Comparison of ENCODE assay signal across 18 cellular contexts in the genomic region with DNA sequence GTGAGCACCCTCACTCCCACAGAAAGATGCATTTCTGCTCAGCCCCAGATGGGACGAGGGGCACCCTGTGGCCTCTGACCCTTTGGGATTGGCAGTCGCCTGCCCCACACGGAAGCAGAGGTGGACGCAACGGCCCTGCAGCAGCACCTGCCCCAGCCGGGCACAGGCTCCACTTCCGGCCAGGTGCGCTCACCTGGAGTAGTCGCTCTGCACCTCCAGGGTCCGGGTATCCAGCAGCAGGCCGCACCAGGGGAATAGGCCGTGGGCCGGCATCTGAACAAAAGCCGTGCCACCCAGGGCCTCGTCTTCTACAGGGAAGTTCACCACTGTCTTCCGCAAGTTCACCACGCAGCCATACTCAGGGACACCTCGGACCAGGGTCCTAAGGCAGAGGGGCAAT. TPM values are rescaled to one million over a fixed set of nuclear protein-coding genes. Genes with fewer than 3 reads are reported as not detected.
DNase-seq lines count a peak whose midpoint lies in the region; ATAC-seq and TF ChIP-seq lines count a peak whose summit lies in the region.
"Had no signal": no experiment of that assay in that cellular context is flagged by ENCODE, and none has a peak within 500 bp of the region (broad histone marks: within the 10 kb centered on the region; RNA-seq: fewer than 3 reads in every experiment).

No MANE protein-coding gene starts in this region.

- H3K27ac ChIP-seq in lower lobe of right lung, result no peak overlapping the region

- peak; percentile 32 for DNase-seq in EH (ENCODE audit: low read depth)
- DNase-seq in ELR (ENCODE audit: low read depth), result peak; percentile 46
- peak; percentile 16 for DNase-seq in LHCN-M2 (ENCODE audit: low read depth)
- DNase-seq in lower lobe of right lung, result no peak
- DNase-seq in OCI-M1 (lab: John Stamatoyannopoulos, UW), result no peak
- DNase-seq: ACHN; BE2C; C1 segment of cervical spinal cord; CD4-positive, CD25-positive, alpha-beta regulatory T cell; CD8-positive, alpha-beta memory T cell; DMS153; DMS79; GOT3; H7; IMR-90 had no signal

- intact Hi-C loops in lower lobe of right lung (cut with DNase I), result no loop called here

- no peaks in the 10 kb centered on the region for H3K36me3 ChIP-seq in lower lobe of right lung
- H3K36me3 ChIP-seq: BE2C had no signal

- H3K4me3 ChIP-seq in lower lobe of right lung, result no peak overlapping the region
- H3K4me3 ChIP-seq: K562 had no signal

- no peaks in the 10 kb centered on the region for H3K9me3 ChIP-seq in lower lobe of right lung
- H3K9me3 ChIP-seq: BE2C had no signal

- TF ChIP-seq CTCF in lower lobe of right lung (IDR thresholded peaks at IDR 0.05), result no peak

- H3K4me1 ChIP-seq in lower lobe of right lung, result no peaks in the 10 kb centered on the region
- H3K4me1 ChIP-seq: BE2C had no signal

- no peak for ATAC-seq in lower lobe of right lung
- no peak for ATAC-seq in GM18520 (IDR thresholded peaks at IDR 0.05; ENCODE audit: unreplicated experiment)
- ATAC-seq: K562 had no signal

- no peaks in the 10 kb centered on the region for H3K27me3 ChIP-seq in lower lobe of right lung (ENCODE audit: low read depth)
- H3K27me3 ChIP-seq: BE2C had no signal

RNA-seq across cellular contexts. Expression of gene TERT, which starts 30.7 kb away (rescaled TPM):
- 173 and 177 TPM in 2 replicates for total RNA-seq in LHCN-M2 (2014; rRNA removed)
- polyA plus RNA-seq in LHCN-M2 (2012), result 205 TPM
- total RNA-seq in lower lobe of right lung, result not detected
- total RNA-seq: IMR-90 had no signal
- polyA plus RNA-seq: CD4-positive, CD25-positive, alpha-beta regulatory T cell; CD8-positive, alpha-beta memory T cell; IMR-90 had no signal

RNA-seq across cellular contexts. Expression of gene SLC6A18, which starts 39.0 kb away (rescaled TPM):
- total RNA-seq in LHCN-M2 (2014; rRNA removed), result not detected in 2 replicates
- not detected for polyA plus RNA-seq in LHCN-M2 (2012)
- not detected for total RNA-seq in lower lobe of right lung
- total RNA-seq: CD4-positive, CD25-positive, alpha-beta regulatory T cell; CD8-positive, alpha-beta memory T cell; Daoy; H7; IMR-90; K562 had no signal
- polyA plus RNA-seq: CD4-positive, CD25-positive, alpha-beta regulatory T cell; CD8-positive, alpha-beta memory T cell; IMR-90; K562 had no signal

Comparison
In these comparisons a context has a peak if more than half of its experiments do, and no peak if none do; other contexts are left out.
1. DNase-seq: peak in EH (single experiment), ELR (single experiment) and LHCN-M2 (single experiment); none in lower lobe of right lung (single experiment) and OCI-M1 (single experiment).
2. RNA of gene TERT, which starts 30.7 kb away (total RNA-seq): 173 to 177 TPM in LHCN-M2; not detected in lower lobe of right lung (single experiment); every median in the first group is over 100 times any median in the second.